ENCODE assay signal across 10 cellular contexts in the genomic region with DNA sequence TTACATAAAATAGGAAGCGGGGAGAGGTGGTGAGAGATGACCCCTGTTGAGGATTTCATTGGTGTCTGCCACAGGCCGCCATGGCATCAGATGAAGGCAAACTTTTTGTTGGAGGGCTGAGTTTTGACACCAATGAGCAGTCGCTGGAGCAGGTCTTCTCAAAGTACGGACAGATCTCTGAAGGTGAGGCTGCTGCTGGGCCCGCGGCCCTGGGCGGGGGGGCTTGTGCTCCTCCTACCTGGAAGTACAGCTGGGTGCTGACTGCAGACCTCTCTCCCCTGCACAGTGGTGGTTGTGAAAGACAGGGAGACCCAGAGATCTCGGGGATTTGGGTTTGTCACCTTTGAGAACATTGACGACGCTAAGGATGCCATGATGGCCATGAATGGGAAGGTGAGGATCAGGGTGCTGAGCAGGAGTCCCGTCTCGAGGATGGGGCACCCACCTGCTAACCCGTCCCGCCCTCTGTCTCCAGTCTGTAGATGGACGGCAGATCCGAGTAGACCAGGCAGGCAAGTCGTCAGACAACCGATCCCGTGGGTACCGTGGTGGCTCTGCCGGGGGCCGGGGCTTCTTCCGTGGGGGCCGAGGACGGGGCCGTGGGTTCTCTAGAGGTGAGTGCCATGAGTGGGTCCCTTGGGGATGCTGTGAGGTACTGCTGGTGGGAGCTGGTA. TPM values are rescaled to one million over a fixed set of nuclear protein-coding genes. Genes with fewer than 3 reads are reported as not detected.
DNase-seq lines count a peak whose midpoint lies in the region; ATAC-seq and TF ChIP-seq lines count a peak whose summit lies in the region.
"Had no signal": no experiment of that assay in that cellular context is flagged by ENCODE, and none has a peak within 500 bp of the region (broad histone marks: within the 10 kb centered on the region; RNA-seq: fewer than 3 reads in every experiment).

No MANE protein-coding gene starts in this region.

- no peak overlapping the region for H2AFZ ChIP-seq in osteoblast (ENCODE audit: low read length)

- peak overlapping the region; percentile 90 to 100 for H3K4me3 ChIP-seq in CD4-positive, alpha-beta memory T cell (ENCODE audit: low read length in 2 of 2)
- H3K4me3 ChIP-seq in NB4 (ENCODE audit: low read depth, low read length) = peak overlapping the region; percentile 95
- H3K4me3 ChIP-seq in osteoblast (ENCODE audit: insufficient read depth, low read length) = peak overlapping the region; percentile 75

- peak overlapping the region; percentile 76 for H3K4me2 ChIP-seq in osteoblast (ENCODE audit: insufficient read depth, low read length)

- H3K27ac ChIP-seq in CD4-positive, alpha-beta memory T cell (ENCODE audit: low read depth, low read length) = peak overlapping the region; percentile 77
- peak overlapping the region; percentile 94 for H3K27ac ChIP-seq in osteoblast (ENCODE audit: low read depth, low read length)

- H3K36me3 ChIP-seq in CD4-positive, alpha-beta memory T cell (ENCODE audit: insufficient read depth, low read length) = peaks cover 47% of the 10 kb centered on the region
- H3K36me3 ChIP-seq in osteoblast (ENCODE audit: insufficient read depth, low read length) = peaks cover 45% of the 10 kb centered on the region

- peaks cover 44% of the 10 kb centered on the region for H4K20me1 ChIP-seq in osteoblast (ENCODE audit: insufficient read depth, low read length)

- H3K27ac Mint-ChIP-seq in CD4-positive, alpha-beta memory T cell = peak overlapping the region; percentile 91 to 97 (median 93)
- peak overlapping the region; percentile 94 to 97 for H3K27ac Mint-ChIP-seq in effector memory CD8-positive, alpha-beta T cell

- peak in 1 of 5 donors; percentile 43 for DNase-seq in CD4-positive, alpha-beta memory T cell
- DNase-seq in NB4 (ENCODE audit: low read depth) (no peak), osteoblast (ENCODE audit: insufficient read length, low spot score, missing footprints) (no peak), DMS153 (lab: John Stamatoyannopoulos, UW) (no peak), KG1 (lab: John Stamatoyannopoulos, UW) (no peak), NCI-H1105 (lab: John Stamatoyannopoulos, UW) (no peak)
- DNase-seq in effector memory CD8-positive, alpha-beta T cell = no peak

- no peaks in the 10 kb centered on the region for H3K27me3 Mint-ChIP-seq in CD4-positive, alpha-beta memory T cell
- no peaks in the 10 kb centered on the region for H3K27me3 Mint-ChIP-seq in effector memory CD8-positive, alpha-beta T cell

- intact Hi-C loops in CD4-positive, alpha-beta memory T cell (cut with micrococcal nuclease) = no loop called here

- no peak for TF ChIP-seq POLR2A in NB4 (IDR thresholded peaks at IDR 0.05; ENCODE audit: extremely low read depth, insufficient read length)

- POLR2A ChIA-PET in CD4-positive, alpha-beta memory T cell (lab: Charles Lee; ENCODE audit: partially characterized antibody) = interaction anchor here (1.7 to 5.7 kb wide), 4 partner anchors 10 to 29 kb away, joined by 5 to 74 read pairs (median 38); a partner anchor contains a TSS

- TF ChIP-seq CTCF in NB4 (IDR thresholded peaks at IDR 0.05; ENCODE audit: low read depth, low read length) (no peak), osteoblast (IDR thresholded peaks at IDR 0.05; ENCODE audit: extremely low read depth, low read depth, low read length) (no peak)

- no peak for ATAC-seq in effector memory CD8-positive, alpha-beta T cell (replicated peaks)
- no peak for ATAC-seq in GM21381 (IDR thresholded peaks at IDR 0.05; ENCODE audit: unreplicated experiment)
- ATAC-seq: mucosa of descending colon had no signal

- peak overlapping the region; percentile 89 to 93 (median 91) for H3K4me3 Mint-ChIP-seq in CD4-positive, alpha-beta memory T cell
- H3K4me3 Mint-ChIP-seq in effector memory CD8-positive, alpha-beta T cell = peak overlapping the region; percentile 84 to 86

- H3K36me3 Mint-ChIP-seq in CD4-positive, alpha-beta memory T cell = peaks cover 31 to 47% of the 10 kb centered on the region in 2 donors
- peaks cover 95% of the 10 kb centered on the region for H3K36me3 Mint-ChIP-seq in effector memory CD8-positive, alpha-beta T cell (ENCODE audit: insufficient read depth)

- H3K4me1 ChIP-seq in CD4-positive, alpha-beta memory T cell (ENCODE audit: insufficient read depth, low read length) = peaks cover 79% of the 10 kb centered on the region
- peaks cover 56% of the 10 kb centered on the region for H3K4me1 ChIP-seq in osteoblast (ENCODE audit: insufficient read depth, low read length)

- H3K79me2 ChIP-seq in osteoblast (ENCODE audit: insufficient read depth, low read length) = peaks cover 56% of the 10 kb centered on the region

- no peaks in the 10 kb centered on the region for H3K27me3 ChIP-seq in CD4-positive, alpha-beta memory T cell (ENCODE audit: insufficient read depth, low read length)
- no peaks in the 10 kb centered on the region for H3K27me3 ChIP-seq in osteoblast (ENCODE audit: insufficient read depth, low read length)
- H3K27me3 ChIP-seq: SJSA1 had no signal

- H3K9me3 Mint-ChIP-seq in CD4-positive, alpha-beta memory T cell = peaks cover 0 to 21% (median 0%) of the 10 kb centered on the region in 8 donors
- no peaks in the 10 kb centered on the region for H3K9me3 Mint-ChIP-seq in effector memory CD8-positive, alpha-beta T cell

- H3K9me3 ChIP-seq in CD4-positive, alpha-beta memory T cell (ENCODE audit: control insufficient read depth in 1 of 2, low read length in 2 of 2) = no peaks in the 10 kb centered on the region
- no peaks in the 10 kb centered on the region for H3K9me3 ChIP-seq in osteoblast (ENCODE audit: low read depth, low read length)
- H3K9me3 ChIP-seq: mucosa of descending colon had no signal

- CTCF ChIA-PET in CD4-positive, alpha-beta memory T cell (lab: Charles Lee; ENCODE audit: partially characterized antibody) = interaction anchor here (3.9 kb wide), 1 partner anchor 27 kb away, joined by 31 read pairs; no protein-coding TSS in a partner anchor

- H3K4me1 Mint-ChIP-seq in CD4-positive, alpha-beta memory T cell = peaks cover 33 to 69% (median 52%) of the 10 kb centered on the region in 4 donors
- H3K4me1 Mint-ChIP-seq in effector memory CD8-positive, alpha-beta T cell (ENCODE audit: low read depth in 2 of 2) = peaks cover 52 to 57% of the 10 kb centered on the region in 2 donors

RNA-seq across cellular contexts. Expression of a gene that starts 1.9 kb away (rescaled TPM):
- total RNA-seq in CD4-positive, alpha-beta memory T cell = 100 to 1,000 TPM; 574 to 638 TPM
- polyA plus RNA-seq in CD4-positive, alpha-beta memory T cell = 100 to 1,000 TPM; 160 to 257 TPM
- 300 and 380 TPM in 2 replicates for total RNA-seq in osteoblast

RNA-seq across cellular contexts. Expression of a gene that starts 4.3 kb away (rescaled TPM):
- 10 to 100 TPM; 50.5 to 54.2 TPM for total RNA-seq in CD4-positive, alpha-beta memory T cell
- 100 to 1,000 TPM in 1 of 2 donors, 10 to 100 TPM in 1; 57.2 to 114 TPM for polyA plus RNA-seq in CD4-positive, alpha-beta memory T cell
- total RNA-seq in osteoblast = 21.8 and 25.0 TPM in 2 replicates

RNA-seq across cellular contexts. Expression of a gene that starts 14.7 kb away (rescaled TPM):
- total RNA-seq in CD4-positive, alpha-beta memory T cell = not detected
- polyA plus RNA-seq in CD4-positive, alpha-beta memory T cell = not detected
- not detected in 2 replicates for total RNA-seq in osteoblast
- total RNA-seq: SJSA1 had no signal

RNA-seq across cellular contexts. Expression of a gene that starts 22.6 kb away (rescaled TPM):
- 10 to 100 TPM; 30.3 to 34.0 TPM for total RNA-seq in CD4-positive, alpha-beta memory T cell
- polyA plus RNA-seq in CD4-positive, alpha-beta memory T cell = 1 to 10 TPM in 1 of 2 donors, under 1 TPM in 1; 0.75 to 6.1 TPM
- total RNA-seq in osteoblast = 14.4 and 19.9 TPM in 2 replicates

RNA-seq across cellular contexts. Expression of a gene that starts 29.4 kb away (rescaled TPM):
- 100 to 1,000 TPM; 105 to 108 TPM for total RNA-seq in CD4-positive, alpha-beta memory T cell
- 100 to 1,000 TPM; 133 to 243 TPM for polyA plus RNA-seq in CD4-positive, alpha-beta memory T cell
- 12.4 and 13.8 TPM in 2 replicates for total RNA-seq in osteoblast
